Comparison of ENCODE assay signal across 7 cellular contexts in the genomic region with DNA sequence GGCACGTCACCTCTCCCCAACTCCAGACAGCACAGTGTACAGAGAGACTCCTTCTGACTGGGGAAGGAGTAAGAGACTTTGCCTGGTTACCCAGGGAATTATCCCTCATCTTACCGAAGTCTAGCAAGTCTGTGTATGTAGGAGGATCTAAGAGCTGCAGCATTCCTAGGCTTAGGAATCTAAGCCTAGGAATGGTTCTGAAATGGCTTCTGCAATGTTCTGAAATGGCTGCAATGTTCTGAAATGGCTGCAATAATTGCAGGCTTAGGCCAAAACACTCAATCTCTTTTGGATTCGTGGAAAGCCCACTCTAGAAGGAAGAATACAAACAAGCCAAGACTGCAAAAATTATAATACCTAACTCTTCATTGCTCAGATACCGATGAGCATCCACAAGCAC.
"Had no signal": no experiment of that assay in that cellular context is flagged by ENCODE, and none has a peak within 500 bp of the region (broad histone marks: within the 10 kb centered on the region; RNA-seq: fewer than 3 reads in every experiment).

No MANE protein-coding gene starts in this region.

- H3K4me3 ChIP-seq: GM23338, K562 had no signal

- H2AFZ ChIP-seq: GM23338 had no signal

- FAIRE-seq: HTR-8/SVneo, K562 had no signal

- H3K4me1 Mint-ChIP-seq: GM23338 had no signal

- DNase-seq: H7, HCEC 1CT, IMR-90, KG1 had no signal

- H3K4me2 ChIP-seq: GM23338 had no signal

- H3K9me3 Mint-ChIP-seq: GM23338 had no signal

- H3K4me3 Mint-ChIP-seq: GM23338 had no signal

- H3K27ac Mint-ChIP-seq: GM23338 had no signal
